17 cellular contexts compared by ENCODE assay signal in genomic region chr9:903886-904285, GRCh38.
"Had no signal": no experiment of that assay in that cellular context is flagged by ENCODE, and none has a peak within 500 bp of the region (broad histone marks: within the 10 kb centered on the region; RNA-seq: fewer than 3 reads in every experiment).

No MANE protein-coding gene starts in this region.

- DNase-seq: dorsolateral prefrontal cortex; effector CD8-positive, alpha-beta T cell; foreskin melanocyte; head of caudate nucleus; kidney; left cardiac atrium; left ventricle myocardium superior; mesenchymal stem cell; midbrain; occipital lobe; pancreas; right cardiac atrium; small intestine; stimulated activated CD4-positive, alpha-beta T cell treated with anti-CD3 and anti-CD28 coated beads, Interleukin-12 subunit alpha, Interleukin-12 subunit beta, amount 100 ng/mL, for 4 hours; stimulated activated naive CD4-positive, alpha-beta T cell treated with Interleukin-2 at 50 U/mL for 16 hours; trophoblast cell had no signal

- ATAC-seq: left cardiac atrium; left ventricle myocardium superior; natural killer cell treated with Interleukin-12 subunit alpha and Interleukin-12 subunit beta and Interleukin-15 and Interleukin-18, amount 100 ng/mL, for 72 hours; pancreas; right cardiac atrium had no signal
